14 cellular contexts compared by ENCODE assay signal in the genomic region with DNA sequence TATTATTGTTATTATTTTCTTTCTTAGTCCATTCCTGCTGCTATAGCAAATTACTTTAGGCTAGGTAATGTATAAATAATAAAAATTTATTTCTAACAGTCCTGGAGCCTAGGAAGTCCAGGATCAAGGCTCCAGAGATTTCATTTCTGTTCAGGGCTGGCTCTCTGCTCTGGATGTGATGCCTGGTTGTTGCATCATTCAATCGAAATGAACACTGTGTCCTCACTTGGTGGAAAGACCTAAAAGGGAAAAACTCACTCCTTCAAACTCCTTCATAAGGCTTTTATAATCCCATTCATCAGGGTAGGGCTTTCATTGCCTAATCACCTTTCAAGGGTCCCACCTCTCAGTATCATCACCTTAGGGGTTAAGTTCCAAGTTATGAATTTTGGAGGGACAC.
A peak's percentile ranks its signal among the peaks of the same experiment; 100 is the strongest.
DNase-seq lines count a peak whose midpoint lies in the region; ATAC-seq and TF ChIP-seq lines count a peak whose summit lies in the region.
"Had no signal": no experiment of that assay in that cellular context is flagged by ENCODE, and none has a peak within 500 bp of the region (broad histone marks: within the 10 kb centered on the region; RNA-seq: fewer than 3 reads in every experiment).

No MANE protein-coding gene starts in this region.

- no peak overlapping the region for H2AFZ ChIP-seq in IMR-90 (replicated peaks; ENCODE audit: low read length, poor library complexity)

- H3K4me3 ChIP-seq in IMR-90 (ENCODE audit: insufficient read depth, low read depth, low read length) (no peak overlapping the region), upper lobe of right lung (no peak overlapping the region)

- H2BK15ac ChIP-seq in IMR-90 (ENCODE audit: low read depth, low read length) = peak overlapping the region; percentile 4; the same call in 1 of the 3 replicates

- no peak overlapping the region for H2BK5ac ChIP-seq in IMR-90 (ENCODE audit: low read depth, low read length, poor library complexity, severe bottlenecking)

- H4K5ac ChIP-seq in IMR-90 (ENCODE audit: low read depth, low read length) = peak overlapping the region; percentile 88; the same call in 1 of the 2 replicates

- in situ Hi-C loops in IMR-90 (cut with MboI; ENCODE audit: low sequenced_read_pairs) = no loop called here

- H3K4ac ChIP-seq in IMR-90 (ENCODE audit: low read depth, low read length) = no peak overlapping the region

- no peak overlapping the region for H2AK9ac ChIP-seq in IMR-90 (replicated peaks; ENCODE audit: low read depth, low read length, poor library complexity)

- no peak overlapping the region for H3K4me2 ChIP-seq in IMR-90 (ENCODE audit: low read depth, low read length)

- H3K4me1 ChIP-seq in IMR-90 (ENCODE audit: control insufficient read depth, insufficient read depth, low read length) (peaks cover 11% of the 10 kb centered on the region), upper lobe of right lung (no peaks in the 10 kb centered on the region)

- no peak overlapping the region for H3K14ac ChIP-seq in IMR-90 (replicated peaks; ENCODE audit: low read depth, low read length)

- H3K27ac ChIP-seq in IMR-90 (ENCODE audit: insufficient read depth, low read length) = no peak overlapping the region
- no peak overlapping the region for H3K27ac ChIP-seq in upper lobe of right lung

- TF ChIP-seq CTCF in IMR-90 (conservative IDR thresholded peaks at IDR 0.05; ENCODE audit: low read depth, low read length) (no peak), upper lobe of right lung (IDR thresholded peaks at IDR 0.05) (no peak)

- no peak for TF ChIP-seq RAD21 in IMR-90 (IDR thresholded peaks at IDR 0.05; ENCODE audit: low read length)

- peaks cover 0 to 3% (median 0%) of the 10 kb centered on the region in 5 donors for H3K27me3 Mint-ChIP-seq in naive thymus-derived CD8-positive, alpha-beta T cell
- H3K27me3 Mint-ChIP-seq: B cell; CD4-positive, alpha-beta memory T cell; IgD-negative memory B cell had no signal

- ATAC-seq in IMR-90 (ENCODE audit: low read depth) (no peak), upper lobe of right lung (peak; percentile 30), HG02798 (IDR thresholded peaks at IDR 0.05; ENCODE audit: poor library complexity, unreplicated experiment) (no peak)
- ATAC-seq in naive thymus-derived CD8-positive, alpha-beta T cell = no peak

- H4K91ac ChIP-seq in IMR-90 (ENCODE audit: insufficient read depth, low read depth, low read length) = no peak overlapping the region

- H2BK20ac ChIP-seq in IMR-90 (ENCODE audit: low read depth, low read length) = peak overlapping the region; percentile 39; the same call in 1 of the 2 replicates

- no peaks in the 10 kb centered on the region for H3K4me1 Mint-ChIP-seq in naive thymus-derived CD8-positive, alpha-beta T cell
- H3K4me1 Mint-ChIP-seq: B cell; CD4-positive, alpha-beta memory T cell had no signal

- H3K18ac ChIP-seq in IMR-90 (ENCODE audit: low read depth, low read length) = peak overlapping the region; percentile 89; the same call in 1 of the 2 replicates

- H2AK5ac ChIP-seq in IMR-90 (ENCODE audit: low read depth, low read length) = no peak overlapping the region

- no peaks in the 10 kb centered on the region for H3K36me3 ChIP-seq in IMR-90 (ENCODE audit: control insufficient read depth, insufficient read depth, low read length)
- no peaks in the 10 kb centered on the region for H3K36me3 ChIP-seq in upper lobe of right lung

- no peaks in the 10 kb centered on the region for H3K79me1 ChIP-seq in IMR-90 (ENCODE audit: low read depth in 1 of 2, low read length in 2 of 2)

- no peaks in the 10 kb centered on the region for H3K9me1 ChIP-seq in IMR-90 (ENCODE audit: insufficient read depth, low read length)

- no peaks in the 10 kb centered on the region for H3K36me3 Mint-ChIP-seq in naive thymus-derived CD8-positive, alpha-beta T cell
- H3K36me3 Mint-ChIP-seq: CD4-positive, alpha-beta memory T cell; IgD-negative memory B cell had no signal

- H4K20me1 ChIP-seq in IMR-90 (ENCODE audit: insufficient read depth, low read length) = no peaks in the 10 kb centered on the region

- POLR2A ChIA-PET in IMR-90 (lab: Charles Lee; ENCODE audit: unreplicated experiment) = interaction anchor here (1.0 kb wide), 1 partner anchor 11 kb away, joined by 3 read pairs; no protein-coding TSS in a partner anchor
- POLR2A ChIA-PET in naive thymus-derived CD8-positive, alpha-beta T cell (lab: Charles Lee) = no interaction called here

- TF ChIP-seq POLR2A in IMR-90 (IDR thresholded peaks at IDR 0.05; ENCODE audit: low read depth, low read length) = no peak

- intact Hi-C loops in IMR-90 (cut with micrococcal nuclease) (no loop called here), upper lobe of right lung (cut with DNase I) (no loop called here)

- no peaks in the 10 kb centered on the region for H3K27me3 ChIP-seq in IMR-90 (ENCODE audit: control insufficient read depth, insufficient read depth, low read length)
- no peaks in the 10 kb centered on the region for H3K27me3 ChIP-seq in upper lobe of right lung

- H2BK120ac ChIP-seq in IMR-90 (ENCODE audit: low read depth, low read length) = peak overlapping the region; percentile 27; the same call in 1 of the 2 replicates

- H3K9me3 ChIP-seq in IMR-90 (ENCODE audit: control insufficient read depth, insufficient read depth, low read length) = no peaks in the 10 kb centered on the region
- no peaks in the 10 kb centered on the region for H3K9me3 ChIP-seq in upper lobe of right lung

- H3K9me3 Mint-ChIP-seq in naive thymus-derived CD8-positive, alpha-beta T cell = no peaks in the 10 kb centered on the region
- H3K9me3 Mint-ChIP-seq: CD4-positive, alpha-beta memory T cell had no signal

- dilution Hi-C loops in IMR-90 (cut with HindIII; ENCODE audit: low sequenced_read_pairs, unreplicated experiment) = no loop called here

- no peak overlapping the region for H4K8ac ChIP-seq in IMR-90 (ENCODE audit: low read depth in 2 of 2, low read length in 2 of 2)

- no peak overlapping the region for H3K23ac ChIP-seq in IMR-90 (ENCODE audit: low read depth, low read length)

- H3K4me3 Mint-ChIP-seq in naive thymus-derived CD8-positive, alpha-beta T cell = no peak overlapping the region
- H3K4me3 Mint-ChIP-seq: B cell; CD4-positive, alpha-beta memory T cell; IgD-negative memory B cell had no signal

- H3K56ac ChIP-seq in IMR-90 (ENCODE audit: extremely low read depth, insufficient read depth, low read length) = no peak overlapping the region

- H3K27ac Mint-ChIP-seq in naive thymus-derived CD8-positive, alpha-beta T cell = no peak overlapping the region
- H3K27ac Mint-ChIP-seq: B cell; CD4-positive, alpha-beta memory T cell; IgD-negative memory B cell had no signal

- no peak for DNase-seq in IMR-90
- DNase-seq in fibroblast of gingiva (ENCODE audit: low read depth) = peak; percentile 53
- peak; percentile 55 for DNase-seq in iris pigment epithelial cell (ENCODE audit: low read depth)
- DNase-seq in upper lobe of right lung = no peak
- no peak for DNase-seq in COLO829 (ENCODE audit: low spot score)
- no peak for DNase-seq in naive thymus-derived CD8-positive, alpha-beta T cell
- DNase-seq: C1 segment of cervical spinal cord; CD4-positive, alpha-beta memory T cell; COR-L47; DMS53; GF-D8 had no signal

- CTCF ChIA-PET in IMR-90 (lab: Yijun Ruan, JAX) = no interaction called here

- no CpG with 5 or more reads among the region's 1 CpG for WGBS in IMR-90 (ENCODE audit: extremely low coverage in 2 of 2, insufficient read length in 1 of 2), 2 experiments

- no TSS peak for BruUV-seq in IMR-90 (replicated peaks; lab: Mats Ljungman, UMichigan)

- H3K9ac ChIP-seq in IMR-90 (ENCODE audit: low read depth, low read length) = no peak overlapping the region

TF ChIP-seq in IMR-90, 13 proteins besides CTCF, POLR2A, EP300 and RAD21:
- TF ChIP-seq MXI1 (IDR thresholded peaks at IDR 0.05; ENCODE audit: borderline replicate concordance, low read depth, low read length) = no peak
- peak; percentile 34; the same call in 1 of the 2 replicates for TF ChIP-seq CEBPB (IDR thresholded peaks at IDR 0.05; ENCODE audit: low read depth, low read length)

Comparison
In these comparisons a context has a peak if more than half of its experiments do, and no peak if none do; other contexts are left out.
1. DNase-seq: peak in fibroblast of gingiva (single experiment) and iris pigment epithelial cell (single experiment); none in IMR-90 (single experiment), upper lobe of right lung (single experiment), COLO829 (single experiment) and naive thymus-derived CD8-positive, alpha-beta T cell (0 of 10).